21 cellular contexts compared by ENCODE assay signal in the genomic region with DNA sequence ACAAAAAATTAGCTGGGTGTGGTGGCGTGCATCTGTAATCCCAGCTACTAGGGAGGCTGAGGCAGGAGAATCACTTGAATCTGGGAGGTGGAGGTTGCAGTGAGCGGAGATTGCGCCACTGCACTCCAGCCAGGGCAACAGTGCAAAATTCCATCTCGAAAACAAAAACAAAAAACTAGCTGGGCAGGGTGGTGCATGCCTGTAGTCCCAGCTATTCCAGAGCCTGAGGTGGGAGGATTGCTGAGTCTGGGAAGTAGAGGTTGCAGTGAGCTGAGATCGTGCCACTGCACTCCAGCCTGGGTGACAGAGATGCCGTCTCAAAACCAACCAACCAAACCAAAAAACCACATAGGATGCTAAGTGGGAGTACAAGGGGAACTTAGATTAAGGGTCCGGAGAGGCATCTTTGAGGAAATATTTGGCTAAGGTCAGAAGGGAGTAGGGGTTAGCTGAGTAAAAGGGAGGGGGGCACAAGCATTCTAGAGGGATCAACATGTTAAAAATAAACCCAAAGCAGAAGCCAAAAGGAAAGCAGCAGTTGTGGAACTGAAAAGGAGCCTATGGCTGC. TPM values are rescaled to one million over a fixed set of nuclear protein-coding genes. Genes with fewer than 3 reads are reported as not detected.
DNase-seq lines count a peak whose midpoint lies in the region; ATAC-seq and TF ChIP-seq lines count a peak whose summit lies in the region.
"Had no signal": no experiment of that assay in that cellular context is flagged by ENCODE, and none has a peak within 500 bp of the region (broad histone marks: within the 10 kb centered on the region; RNA-seq: fewer than 3 reads in every experiment).

No MANE protein-coding gene starts in this region.

- no peak overlapping the region for H3K18ac ChIP-seq in mesenchymal stem cell (ENCODE audit: low read depth in 1 of 2, low read length in 2 of 2)

- H3K9me3 ChIP-seq in HEK293 (ENCODE audit: control insufficient read depth, insufficient read depth, low read depth, low read length) (no peaks in the 10 kb centered on the region), mesenchymal stem cell (ENCODE audit: control insufficient read depth, low read length) (no peaks in the 10 kb centered on the region)
- H3K9me3 ChIP-seq: heart left ventricle had no signal

- TF ChIP-seq CTCF in HEK293 (tag by site-specific recombination; IDR thresholded peaks at IDR 0.05) (no peak), GM13977 (IDR thresholded peaks at IDR 0.05; ENCODE audit: extremely low read depth, insufficient read depth, missing control alignments) (no peak)

- H3K4me1 Mint-ChIP-seq in activated naive CD4-positive, alpha-beta T cell treated with anti-CD3 and anti-CD28 coated beads, Interleukin-2, amount 50 U/mL, for 24 hours, result peaks cover 4% of the 10 kb centered on the region
- H3K4me1 Mint-ChIP-seq in activated naive CD4-positive, alpha-beta T cell treated with anti-CD3 and anti-CD28 coated beads for 36 hours (ENCODE audit: low read depth), result peaks cover 3% of the 10 kb centered on the region
- peaks cover 6% of the 10 kb centered on the region for H3K4me1 Mint-ChIP-seq in activated naive CD8-positive, alpha-beta T cell treated with anti-CD3 and anti-CD28 coated beads, Interleukin-2, amount 50 U/mL, for 24 hours
- H3K4me1 Mint-ChIP-seq in stimulated activated naive B cell treated with anti-CD40 and anti-IgM and Interleukin-4, amounts not matched to agents 10 μg/mL and 1 μg/mL and 100 μg/mL, for 72 hours, result peaks cover 14 to 23% of the 10 kb centered on the region in 2 donors

- no peak overlapping the region for H3K9ac ChIP-seq in mesenchymal stem cell (ENCODE audit: low read length)
- H3K9ac ChIP-seq: parathyroid adenoma had no signal

- ATAC-seq in activated naive CD8-positive, alpha-beta T cell treated with anti-CD3 and anti-CD28 coated beads, Interleukin-2, amount 50 U/mL, for 24 hours, result no peak
- ATAC-seq in stimulated activated naive B cell treated with anti-CD40 and anti-IgM and Interleukin-4, amounts not matched to agents 10 μg/mL and 1 μg/mL and 100 μg/mL, for 72 hours (replicated peaks), result peak; percentile 41 to 62
- ATAC-seq: naive thymus-derived CD4-positive, alpha-beta T cell; right cardiac atrium; SK-N-SH treated with all-trans-retinoic acid at 6 μM for 48 hours had no signal

- H4K91ac ChIP-seq in mesenchymal stem cell (ENCODE audit: low read length), result no peak overlapping the region

- H3K27ac Mint-ChIP-seq in activated naive CD4-positive, alpha-beta T cell treated with anti-CD3 and anti-CD28 coated beads, Interleukin-2, amount 50 U/mL, for 24 hours, result peak overlapping the region; percentile 53
- H3K27ac Mint-ChIP-seq in activated naive CD4-positive, alpha-beta T cell treated with anti-CD3 and anti-CD28 coated beads for 36 hours, result no peak overlapping the region
- peak overlapping the region; percentile 64 for H3K27ac Mint-ChIP-seq in activated naive CD8-positive, alpha-beta T cell treated with anti-CD3 and anti-CD28 coated beads, Interleukin-2, amount 50 U/mL, for 24 hours
- H3K27ac Mint-ChIP-seq in stimulated activated naive B cell treated with anti-CD40 and anti-IgM and Interleukin-4, amounts not matched to agents 10 μg/mL and 1 μg/mL and 100 μg/mL, for 72 hours, result peak overlapping the region; percentile 62

- H2BK12ac ChIP-seq in mesenchymal stem cell (ENCODE audit: low read length in 2 of 2), result no peak overlapping the region

- DNase-seq in activated naive CD4-positive, alpha-beta T cell treated with anti-CD3 and anti-CD28 coated beads for 36 hours, result no peak
- no peak for DNase-seq in activated naive CD8-positive, alpha-beta T cell treated with anti-CD3 and anti-CD28 coated beads, Interleukin-2, amount 50 U/mL, for 24 hours
- DNase-seq in stimulated activated naive B cell treated with anti-CD40 and anti-IgM and Interleukin-4, amounts not matched to agents 10 μg/mL and 1 μg/mL and 100 μg/mL, for 72 hours, result no peak
- DNase-seq in mesenchymal stem cell, result no peak
- no peak for DNase-seq in GM13977 (ENCODE audit: low spot score)
- DNase-seq: activated effector memory CD4-positive, alpha-beta T cell treated with anti-CD3 and anti-CD28 coated beads, Interleukin-2, amount 50 U/mL, for 16 hours; CD4-positive, CD25-positive, alpha-beta regulatory T cell; DMS53; dorsolateral prefrontal cortex; GF-D8; heart left ventricle; naive thymus-derived CD4-positive, alpha-beta T cell; NCI-H187; NCI-H526 treated with DMSO at 0.1 percent for 48 hours; right cardiac atrium; RPMI8226 had no signal

- no peaks in the 10 kb centered on the region for H3K27me3 ChIP-seq in mesenchymal stem cell (ENCODE audit: control insufficient read depth in 1 of 2, insufficient read depth in 1 of 2, low read length in 2 of 2)
- H3K27me3 ChIP-seq: dorsolateral prefrontal cortex, heart left ventricle had no signal

- H3K36me3 ChIP-seq in HEK293 (ENCODE audit: control insufficient read depth in 2 of 2, insufficient read depth in 1 of 2, low read length in 2 of 2), result peaks cover 60 to 63% of the 10 kb centered on the region in 2 experiments
- H3K36me3 ChIP-seq in mesenchymal stem cell (ENCODE audit: control insufficient read depth in 1 of 2, insufficient read depth in 2 of 2, low read depth in 1 of 2, low read length in 2 of 2), result peaks cover 34 to 53% of the 10 kb centered on the region in 2 experiments

- H3K36me3 Mint-ChIP-seq in activated naive CD4-positive, alpha-beta T cell treated with anti-CD3 and anti-CD28 coated beads, Interleukin-2, amount 50 U/mL, for 24 hours, result peaks cover 7% of the 10 kb centered on the region
- peaks cover 18% of the 10 kb centered on the region for H3K36me3 Mint-ChIP-seq in activated naive CD4-positive, alpha-beta T cell treated with anti-CD3 and anti-CD28 coated beads for 36 hours (ENCODE audit: low read depth)
- H3K36me3 Mint-ChIP-seq in activated naive CD8-positive, alpha-beta T cell treated with anti-CD3 and anti-CD28 coated beads, Interleukin-2, amount 50 U/mL, for 24 hours (ENCODE audit: low read depth), result peaks cover 32% of the 10 kb centered on the region
- peaks cover 18 to 23% of the 10 kb centered on the region in 2 donors for H3K36me3 Mint-ChIP-seq in stimulated activated naive B cell treated with anti-CD40 and anti-IgM and Interleukin-4, amounts not matched to agents 10 μg/mL and 1 μg/mL and 100 μg/mL, for 72 hours

- H2BK15ac ChIP-seq in mesenchymal stem cell (ENCODE audit: low read depth, poor library complexity, severe bottlenecking), result no peak overlapping the region

- WGBS in mesenchymal stem cell, result 97% methylated on average over 5 of the region's 7 CpGs

- no peaks in the 10 kb centered on the region for H3K4me1 ChIP-seq in HEK293 (ENCODE audit: control insufficient read depth, insufficient read depth, low read length)
- H3K4me1 ChIP-seq in mesenchymal stem cell (ENCODE audit: control insufficient read depth, insufficient read depth, low read depth, low read length), result peaks cover 3% of the 10 kb centered on the region
- H3K4me1 ChIP-seq: parathyroid adenoma had no signal

- H3K9me3 Mint-ChIP-seq in activated naive CD4-positive, alpha-beta T cell treated with anti-CD3 and anti-CD28 coated beads, Interleukin-2, amount 50 U/mL, for 24 hours, result no peaks in the 10 kb centered on the region
- no peaks in the 10 kb centered on the region for H3K9me3 Mint-ChIP-seq in activated naive CD4-positive, alpha-beta T cell treated with anti-CD3 and anti-CD28 coated beads for 36 hours
- no peaks in the 10 kb centered on the region for H3K9me3 Mint-ChIP-seq in activated naive CD8-positive, alpha-beta T cell treated with anti-CD3 and anti-CD28 coated beads, Interleukin-2, amount 50 U/mL, for 24 hours
- no peaks in the 10 kb centered on the region for H3K9me3 Mint-ChIP-seq in stimulated activated naive B cell treated with anti-CD40 and anti-IgM and Interleukin-4, amounts not matched to agents 10 μg/mL and 1 μg/mL and 100 μg/mL, for 72 hours
- H3K9me3 Mint-ChIP-seq: CD4-positive, CD25-positive, alpha-beta regulatory T cell; naive thymus-derived CD4-positive, alpha-beta T cell had no signal

- no peak overlapping the region for H3K4me3 Mint-ChIP-seq in activated naive CD4-positive, alpha-beta T cell treated with anti-CD3 and anti-CD28 coated beads, Interleukin-2, amount 50 U/mL, for 24 hours
- no peak overlapping the region for H3K4me3 Mint-ChIP-seq in activated naive CD4-positive, alpha-beta T cell treated with anti-CD3 and anti-CD28 coated beads for 36 hours
- no peak overlapping the region for H3K4me3 Mint-ChIP-seq in activated naive CD8-positive, alpha-beta T cell treated with anti-CD3 and anti-CD28 coated beads, Interleukin-2, amount 50 U/mL, for 24 hours
- H3K4me3 Mint-ChIP-seq in stimulated activated naive B cell treated with anti-CD40 and anti-IgM and Interleukin-4, amounts not matched to agents 10 μg/mL and 1 μg/mL and 100 μg/mL, for 72 hours, result peak overlapping the region in 1 of 2 donors; percentile 12
- H3K4me3 Mint-ChIP-seq: naive thymus-derived CD4-positive, alpha-beta T cell had no signal

- H2AFZ ChIP-seq in mesenchymal stem cell (ENCODE audit: low read depth, low read length), result no peak overlapping the region
- H2AFZ ChIP-seq: parathyroid adenoma had no signal

- no peak overlapping the region for H3K23ac ChIP-seq in mesenchymal stem cell (ENCODE audit: low read length in 2 of 2)

- no peak overlapping the region for H3K4me2 ChIP-seq in mesenchymal stem cell (ENCODE audit: low read length, poor library complexity, severe bottlenecking)

- H3K4ac ChIP-seq in mesenchymal stem cell (ENCODE audit: low read depth in 1 of 2, low read length in 2 of 2), result no peak overlapping the region

- intact Hi-C loops in activated naive CD4-positive, alpha-beta T cell treated with anti-CD3 and anti-CD28 coated beads for 36 hours (cut with micrococcal nuclease), result no loop called here

- no peak overlapping the region for H2BK5ac ChIP-seq in mesenchymal stem cell (ENCODE audit: low read depth, low read length, poor library complexity, severe bottlenecking)

- H3K79me1 ChIP-seq in mesenchymal stem cell (replicated peaks; ENCODE audit: low read length, poor library complexity, severe bottlenecking), result peaks cover 16% of the 10 kb centered on the region

- H2AK5ac ChIP-seq in mesenchymal stem cell (ENCODE audit: low read length, severe bottlenecking), result no peak overlapping the region

- POLR2A ChIA-PET in HEK293 (lab: Yijun Ruan, JAX), result interaction anchor here (1.7 to 7.0 kb wide), 2 partner anchors 9 to 10 kb away, joined by 14 to 38 read pairs; partner anchors contain the start of genes ACO2 and PHF5A

- no peak overlapping the region for H3K27ac ChIP-seq in HEK293 (ENCODE audit: extremely low read depth, low read depth, low read length)
- H3K27ac ChIP-seq in mesenchymal stem cell (ENCODE audit: low read length, poor library complexity, severe bottlenecking), result no peak overlapping the region
- H3K27ac ChIP-seq: heart left ventricle, parathyroid adenoma had no signal

- H3K27me3 Mint-ChIP-seq in activated naive CD4-positive, alpha-beta T cell treated with anti-CD3 and anti-CD28 coated beads, Interleukin-2, amount 50 U/mL, for 24 hours, result no peaks in the 10 kb centered on the region
- no peaks in the 10 kb centered on the region for H3K27me3 Mint-ChIP-seq in activated naive CD4-positive, alpha-beta T cell treated with anti-CD3 and anti-CD28 coated beads for 36 hours (ENCODE audit: low read depth)
- no peaks in the 10 kb centered on the region for H3K27me3 Mint-ChIP-seq in activated naive CD8-positive, alpha-beta T cell treated with anti-CD3 and anti-CD28 coated beads, Interleukin-2, amount 50 U/mL, for 24 hours
- H3K27me3 Mint-ChIP-seq in stimulated activated naive B cell treated with anti-CD40 and anti-IgM and Interleukin-4, amounts not matched to agents 10 μg/mL and 1 μg/mL and 100 μg/mL, for 72 hours, result no peaks in the 10 kb centered on the region
- H3K27me3 Mint-ChIP-seq: CD4-positive, CD25-positive, alpha-beta regulatory T cell; naive thymus-derived CD4-positive, alpha-beta T cell had no signal

- in situ Hi-C loops in GM13977 (cut with MboI; ENCODE audit: low pct_unique_long_range_greater_than_20kb, low sequenced_read_pairs, unreplicated experiment), result no loop called here

- no peak overlapping the region for H2BK120ac ChIP-seq in mesenchymal stem cell (ENCODE audit: low read depth, low read length)

- no peak overlapping the region for H4K8ac ChIP-seq in mesenchymal stem cell (ENCODE audit: low read length)

- CTCF ChIA-PET in activated naive CD4-positive, alpha-beta T cell treated with anti-CD3 and anti-CD28 coated beads for 36 hours (lab: Charles Lee), result interaction anchor here (1.2 kb wide), 1 partner anchor 10 kb away, joined by 4 read pairs; the partner anchor contains the start of genes ACO2 and PHF5A
- CTCF ChIA-PET in HEK293 (lab: Yijun Ruan, JAX), result interaction anchor here (1.2 kb wide), 1 partner anchor 59 kb away, joined by 4 read pairs; no protein-coding TSS in a partner anchor

- H3K14ac ChIP-seq in mesenchymal stem cell (ENCODE audit: low read length in 2 of 2), result no peak overlapping the region

- H3K4me3 ChIP-seq in HEK293 (ENCODE audit: low read depth, low read length) (no peak overlapping the region), mesenchymal stem cell (ENCODE audit: insufficient read depth in 1 of 2, low read depth in 1 of 2, low read length in 2 of 2) (no peak overlapping the region)
- H3K4me3 ChIP-seq: dorsolateral prefrontal cortex, heart left ventricle, K562 had no signal

RNA-seq across cellular contexts. Expression of gene PHF5A, which starts 10.2 kb away (rescaled TPM):
- total RNA-seq in activated naive CD4-positive, alpha-beta T cell treated with anti-CD3 and anti-CD28 coated beads for 36 hours, result 10 to 100 TPM; 67.5 to 69.0 TPM
- 26.6 TPM for polyA plus RNA-seq in mesenchymal stem cell (2013, experiment 1 of 2)
- polyA plus RNA-seq in mesenchymal stem cell (2013, experiment 2 of 2), result 26.3 TPM

RNA-seq across cellular contexts. Expression of gene ACO2, which starts 10.7 kb away (rescaled TPM):
- 100 to 1,000 TPM; 113 to 118 TPM for total RNA-seq in activated naive CD4-positive, alpha-beta T cell treated with anti-CD3 and anti-CD28 coated beads for 36 hours
- polyA plus RNA-seq in mesenchymal stem cell (2013, experiment 1 of 2), result 46.6 TPM
- 46.8 TPM for polyA plus RNA-seq in mesenchymal stem cell (2013, experiment 2 of 2)

RNA-seq across cellular contexts. Expression of gene TOB2, which starts 11.6 kb away (rescaled TPM):
- 10 to 100 TPM; 16.4 to 16.8 TPM for total RNA-seq in activated naive CD4-positive, alpha-beta T cell treated with anti-CD3 and anti-CD28 coated beads for 36 hours
- 42.5 TPM for polyA plus RNA-seq in mesenchymal stem cell (2013, experiment 1 of 2)
- 43.0 TPM for polyA plus RNA-seq in mesenchymal stem cell (2013, experiment 2 of 2)
